Comparison of ENCODE assay signal across 23 cellular contexts in genomic region chr11:1908579-1908978, GRCh38. TPM values are rescaled to one million over a fixed set of nuclear protein-coding genes. Genes with fewer than 3 reads are reported as not detected.
DNase-seq lines count a peak whose midpoint lies in the region; ATAC-seq and TF ChIP-seq lines count a peak whose summit lies in the region.
"Had no signal": no experiment of that assay in that cellular context is flagged by ENCODE, and none has a peak within 500 bp of the region (broad histone marks: within the 10 kb centered on the region; RNA-seq: fewer than 3 reads in every experiment).

No MANE protein-coding gene starts in this region.

- H3K4me1 ChIP-seq in adrenal gland (replicated peaks in 1 of 2) (peaks cover 0 to 3% of the 10 kb centered on the region in 2 donors), mesendoderm (ENCODE audit: control insufficient read depth, low read depth, low read length) (no peaks in the 10 kb centered on the region), subcutaneous abdominal adipose tissue (ENCODE audit: control insufficient read depth in 5 of 5, insufficient read depth in 5 of 5, low read length in 5 of 5) (peaks cover 6 to 62% (median 21%) of the 10 kb centered on the region in 5 donors)

- H3K27me3 ChIP-seq in adrenal gland: no peaks in the 10 kb centered on the region
- no peaks in the 10 kb centered on the region for H3K27me3 ChIP-seq in mesendoderm (ENCODE audit: insufficient read depth, low read length, poor library complexity)
- H3K27me3 ChIP-seq in subcutaneous abdominal adipose tissue (ENCODE audit: control insufficient read depth in 5 of 5, insufficient read depth in 4 of 5, low read length in 5 of 5): peaks cover 0 to 15% (median 4%) of the 10 kb centered on the region in 5 donors
- no peaks in the 10 kb centered on the region for H3K27me3 ChIP-seq in MG63
- H3K27me3 ChIP-seq: neutrophil had no signal

- H2AK5ac ChIP-seq in mesendoderm (ENCODE audit: low read length): no peak overlapping the region

- TF ChIP-seq POLR2A in adrenal gland (IDR thresholded peaks at IDR 0.05): no peak

- H3K27ac ChIP-seq in adrenal gland (peak overlapping the region; percentile 10 to 83 (median 28)), mesendoderm (ENCODE audit: low read depth, low read length) (no peak overlapping the region), subcutaneous abdominal adipose tissue (ENCODE audit: low read depth, low read length) (peak overlapping the region; percentile 73)
- H3K27ac ChIP-seq: neutrophil had no signal

- H3K36me3 ChIP-seq in adrenal gland (replicated peaks in 1 of 2) (no peaks in the 10 kb centered on the region), mesendoderm (ENCODE audit: control insufficient read depth, insufficient read depth, low read length) (no peaks in the 10 kb centered on the region), subcutaneous abdominal adipose tissue (ENCODE audit: control insufficient read depth in 5 of 5, insufficient read depth in 5 of 5, low read length in 5 of 5) (no peaks in the 10 kb centered on the region), MG63 (no peaks in the 10 kb centered on the region)
- H3K36me3 ChIP-seq: neutrophil had no signal

- no peak for DNase-seq in adrenal gland
- peak; percentile 83 for DNase-seq in fibroblast of pulmonary artery (ENCODE audit: low read depth)
- DNase-seq in mesendoderm: no peak
- DNase-seq in MG63: no peak
- no peak for DNase-seq in progenitor cell of endocrine pancreas (ENCODE audit: low spot score, unreplicated experiment)
- DNase-seq: activated CD4-positive, alpha-beta T cell treated with anti-CD3 and anti-CD28 coated beads, Interleukin-2, amount 10 ng/mL, durations not matched to agents 7 days and 5 days; activated naive CD4-positive, alpha-beta T cell treated with anti-CD3 and anti-CD28 coated beads, Interleukin-2, amount 10 ng/mL, durations not matched to agents 7 days and 5 days; C1 segment of cervical spinal cord; DMS 273 treated with DMSO at 0.1 percent for 48 hours; effector memory CD8-positive, alpha-beta T cell; midbrain; NCI-H2171; NCI-H748 treated with DMSO at 0.1 percent for 48 hours; PC-3; trophoblast cell had no signal

- H3K18ac ChIP-seq in mesendoderm (ENCODE audit: low read length): peak overlapping the region; percentile 14

- no peak overlapping the region for H3K4me3 Mint-ChIP-seq in progenitor cell of endocrine pancreas (ENCODE audit: low read depth)
- H3K4me3 Mint-ChIP-seq: activated CD4-positive, alpha-beta T cell treated with anti-CD3 and anti-CD28 coated beads, Interleukin-2, amount 10 ng/mL, durations not matched to agents 7 days and 5 days; activated naive CD4-positive, alpha-beta T cell treated with anti-CD3 and anti-CD28 coated beads, Interleukin-2, amount 10 ng/mL, durations not matched to agents 7 days and 5 days; effector memory CD8-positive, alpha-beta T cell; IgD-negative memory B cell had no signal

- no peak overlapping the region for H2BK5ac ChIP-seq in mesendoderm (ENCODE audit: low read length)

- no peak overlapping the region for H3K4me2 ChIP-seq in mesendoderm (ENCODE audit: low read length)

- no peak overlapping the region for H3K4me3 ChIP-seq in adrenal gland
- no peak overlapping the region for H3K4me3 ChIP-seq in fibroblast of pulmonary artery (replicated peaks; ENCODE audit: low read depth, low read length)
- H3K4me3 ChIP-seq in mesendoderm (ENCODE audit: low read length): no peak overlapping the region
- H3K4me3 ChIP-seq in subcutaneous abdominal adipose tissue (ENCODE audit: low read depth in 1 of 5, low read length in 5 of 5): no peak overlapping the region
- H3K4me3 ChIP-seq in MG63: no peak overlapping the region

- no peak for TF ChIP-seq CTCF in adrenal gland (IDR thresholded peaks at IDR 0.05)
- TF ChIP-seq CTCF in fibroblast of pulmonary artery (IDR thresholded peaks at IDR 0.05; ENCODE audit: low read length, missing control alignments): no peak
- TF ChIP-seq CTCF in progenitor cell of endocrine pancreas (IDR thresholded peaks at IDR 0.05; ENCODE audit: unreplicated experiment): no peak

- H3K79me1 ChIP-seq in mesendoderm (ENCODE audit: low read length): no peaks in the 10 kb centered on the region

- H3K27ac Mint-ChIP-seq in progenitor cell of endocrine pancreas: no peak overlapping the region
- H3K27ac Mint-ChIP-seq: activated CD4-positive, alpha-beta T cell treated with anti-CD3 and anti-CD28 coated beads, Interleukin-2, amount 10 ng/mL, durations not matched to agents 7 days and 5 days; activated naive CD4-positive, alpha-beta T cell treated with anti-CD3 and anti-CD28 coated beads, Interleukin-2, amount 10 ng/mL, durations not matched to agents 7 days and 5 days; effector memory CD8-positive, alpha-beta T cell; IgD-negative memory B cell had no signal

- H3K9me3 Mint-ChIP-seq in progenitor cell of endocrine pancreas (ENCODE audit: low read depth): no peaks in the 10 kb centered on the region
- H3K9me3 Mint-ChIP-seq: activated CD4-positive, alpha-beta T cell treated with anti-CD3 and anti-CD28 coated beads, Interleukin-2, amount 10 ng/mL, durations not matched to agents 7 days and 5 days; activated naive CD4-positive, alpha-beta T cell treated with anti-CD3 and anti-CD28 coated beads, Interleukin-2, amount 10 ng/mL, durations not matched to agents 7 days and 5 days; effector memory CD8-positive, alpha-beta T cell; IgD-negative memory B cell had no signal

- peaks cover 6% of the 10 kb centered on the region for H3K4me1 Mint-ChIP-seq in progenitor cell of endocrine pancreas (ENCODE audit: low read depth)
- H3K4me1 Mint-ChIP-seq: activated CD4-positive, alpha-beta T cell treated with anti-CD3 and anti-CD28 coated beads, Interleukin-2, amount 10 ng/mL, durations not matched to agents 7 days and 5 days; activated naive CD4-positive, alpha-beta T cell treated with anti-CD3 and anti-CD28 coated beads, Interleukin-2, amount 10 ng/mL, durations not matched to agents 7 days and 5 days had no signal

- no peak overlapping the region for H3K23ac ChIP-seq in mesendoderm (ENCODE audit: low read length)

- no peak overlapping the region for H4K5ac ChIP-seq in mesendoderm (ENCODE audit: low read length)

- H3K9me3 ChIP-seq in adrenal gland (replicated peaks in 1 of 3): no peaks in the 10 kb centered on the region
- no peaks in the 10 kb centered on the region for H3K9me3 ChIP-seq in subcutaneous abdominal adipose tissue (ENCODE audit: control insufficient read depth in 5 of 5, low read length in 5 of 5)
- H3K9me3 ChIP-seq in MG63: no peaks in the 10 kb centered on the region
- H3K9me3 ChIP-seq: neutrophil had no signal

- H3K9ac ChIP-seq in mesendoderm (ENCODE audit: low read length): no peak overlapping the region
- H3K9ac ChIP-seq in subcutaneous abdominal adipose tissue (ENCODE audit: low read length in 5 of 5): peak overlapping the region in 1 of 5 donors; percentile 14

- H3K79me2 ChIP-seq in mesendoderm (ENCODE audit: control insufficient read depth, insufficient read depth, low read length): no peaks in the 10 kb centered on the region

- no peak overlapping the region for H3K56ac ChIP-seq in mesendoderm (ENCODE audit: low read length)

- no peak overlapping the region for H4K8ac ChIP-seq in mesendoderm (ENCODE audit: low read depth, low read length)

- H2BK15ac ChIP-seq in mesendoderm (replicated peaks; ENCODE audit: low read depth): no peak overlapping the region

- no peak for ATAC-seq in GM21526 (IDR thresholded peaks at IDR 0.05; ENCODE audit: low FRiP score, unreplicated experiment)
- ATAC-seq in HG02852 (IDR thresholded peaks at IDR 0.05; ENCODE audit: unreplicated experiment): no peak
- ATAC-seq: effector memory CD8-positive, alpha-beta T cell; HCT116; PC-3 had no signal

- 39 to 55% (median 51%) methylated on average over 9 of the region's 9 CpGs for WGBS in adrenal gland, 4 donors
- no CpG with 5 or more reads among the region's 9 CpGs for WGBS in mesendoderm (ENCODE audit: extremely low coverage, insufficient coverage, low lambda C conversion rate)

- no peaks in the 10 kb centered on the region for H3K36me3 Mint-ChIP-seq in progenitor cell of endocrine pancreas (ENCODE audit: insufficient read depth)
- H3K36me3 Mint-ChIP-seq: activated naive CD4-positive, alpha-beta T cell treated with anti-CD3 and anti-CD28 coated beads, Interleukin-2, amount 10 ng/mL, durations not matched to agents 7 days and 5 days; IgD-negative memory B cell had no signal

- no peak overlapping the region for H2BK120ac ChIP-seq in mesendoderm (ENCODE audit: low read depth, low read length)

- no peak overlapping the region for H3K4ac ChIP-seq in mesendoderm (ENCODE audit: low read depth, low read length)

- H3K27me3 Mint-ChIP-seq in progenitor cell of endocrine pancreas: peaks cover 36% of the 10 kb centered on the region
- H3K27me3 Mint-ChIP-seq: IgD-negative memory B cell had no signal

- intact Hi-C loops in adrenal gland (cut with DNase I): no loop called here

RNA-seq across cellular contexts. Expression of gene TNNT3, which starts 10.9 kb away (rescaled TPM):
- total RNA-seq in adrenal gland: 1 to 10 TPM in 4 of 8 donors, under 1 TPM in 3, not detected in 1; 0.81 to 8.7 (median 3.4) TPM
- polyA plus RNA-seq in adrenal gland: 10 to 100 TPM in 1 of 3 donors, 1 to 10 TPM in 2; 1.0 to 10.6 (median 5.8) TPM
- not detected for polyA plus RNA-seq in mesendoderm (2013, experiment 1 of 2)
- not detected for polyA plus RNA-seq in mesendoderm (2013, experiment 2 of 2)
- total RNA-seq in MG63 (2014; rRNA removed; shearing (Covaris generic); ENCODE audit: low replicate concordance): not detected in 2 replicates
- 0.38 TPM in 1 of 2 replicates, not detected in the other for total RNA-seq in progenitor cell of endocrine pancreas
- total RNA-seq: bronchial epithelial cell, frontal cortex, PC-3 had no signal

RNA-seq across cellular contexts. Expression of gene PRR33, which starts 16.9 kb away (rescaled TPM):
- under 1 TPM in 4 of 8 donors, not detected in 4; 0.07 to 0.30 (median 0.15) TPM for total RNA-seq in adrenal gland
- polyA plus RNA-seq in adrenal gland: 1 to 10 TPM in 2 of 3 donors, not detected in 1; 1.1 to 2.3 TPM
- not detected for polyA plus RNA-seq in mesendoderm (2013, experiment 1 of 2)
- polyA plus RNA-seq in mesendoderm (2013, experiment 2 of 2): 0.01 TPM
- total RNA-seq in MG63 (2014; rRNA removed; shearing (Covaris generic); ENCODE audit: low replicate concordance): not detected in 2 replicates
- not detected in 2 replicates for total RNA-seq in progenitor cell of endocrine pancreas
- total RNA-seq: bronchial epithelial cell, frontal cortex, PC-3 had no signal

RNA-seq across cellular contexts. Expression of gene MRPL23, which starts 38.6 kb away (rescaled TPM):
- total RNA-seq in adrenal gland (100 to 1,000 TPM in 4 of 8 donors, 10 to 100 TPM in 4; 59.3 to 282 (median 156) TPM), progenitor cell of endocrine pancreas (38.1 and 47.2 TPM in 2 replicates)
- 1,000 to 10,000 TPM in 1 of 3 donors, 100 to 1,000 TPM in 1, 10 to 100 TPM in 1; 52.2 to 1,024 (median 323) TPM for polyA plus RNA-seq in adrenal gland
- polyA plus RNA-seq in mesendoderm (2013, experiment 1 of 2): 86.1 TPM
- polyA plus RNA-seq in mesendoderm (2013, experiment 2 of 2): 87.0 TPM
- total RNA-seq in MG63 (2014; rRNA removed; shearing (Covaris generic); ENCODE audit: low replicate concordance): 26.6 TPM in 1 of 2 replicates, not detected in the other

RNA-seq across cellular contexts. Expression of gene LSP1, which starts 55.7 kb away (rescaled TPM):
- total RNA-seq in adrenal gland (100 to 1,000 TPM; 158 to 323 (median 250) TPM), progenitor cell of endocrine pancreas (not detected in 2 replicates)
- 1,000 to 10,000 TPM in 1 of 3 donors, 100 to 1,000 TPM in 2; 319 to 1,341 (median 324) TPM for polyA plus RNA-seq in adrenal gland
- polyA plus RNA-seq in mesendoderm (2013, experiment 1 of 2): 0.08 TPM
- 0.03 TPM for polyA plus RNA-seq in mesendoderm (2013, experiment 2 of 2)
- 41.7 and 66.6 TPM in 2 replicates for total RNA-seq in MG63 (2014; rRNA removed; shearing (Covaris generic); ENCODE audit: low replicate concordance)
- total RNA-seq: PC-3 had no signal
